ENCODE assay signal across 18 cellular contexts in the genomic region with DNA sequence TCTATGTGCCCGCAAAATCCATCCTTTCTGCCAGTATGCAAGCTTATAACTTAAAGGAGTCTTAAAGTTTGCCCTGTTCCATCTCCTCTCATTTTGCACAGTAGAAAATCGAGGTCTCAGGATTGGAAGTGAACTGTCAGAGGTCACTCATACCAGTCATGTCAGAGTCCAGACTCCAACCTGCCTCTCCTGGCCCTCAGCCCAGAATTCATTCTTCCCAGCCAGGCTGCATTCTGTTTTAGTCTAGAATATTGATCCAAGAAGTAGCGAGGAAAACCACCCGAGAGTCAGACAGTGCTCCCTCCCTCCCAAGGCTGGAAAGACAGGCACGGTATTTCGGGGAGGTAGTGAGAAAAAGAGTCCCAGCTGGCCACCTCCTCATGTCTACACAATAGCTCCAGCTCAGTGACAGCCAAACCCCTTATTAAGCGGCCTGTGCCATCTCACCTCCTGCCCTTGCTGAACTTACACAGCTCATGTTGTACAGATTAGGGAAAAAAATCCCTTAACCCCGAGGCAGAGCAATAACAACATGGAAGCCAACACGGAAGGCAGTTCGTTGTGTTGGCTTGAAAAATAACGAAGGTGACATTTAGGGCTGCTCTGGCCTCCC.
DNase-seq lines count a peak whose midpoint lies in the region; ATAC-seq and TF ChIP-seq lines count a peak whose summit lies in the region.
"Had no signal": no experiment of that assay in that cellular context is flagged by ENCODE, and none has a peak within 500 bp of the region (broad histone marks: within the 10 kb centered on the region; RNA-seq: fewer than 3 reads in every experiment).

No MANE protein-coding gene starts in this region.

- no peak overlapping the region for H4K91ac ChIP-seq in H9 (ENCODE audit: insufficient read length, low read depth, low read length)

- no peak overlapping the region for H2AK5ac ChIP-seq in H9 (ENCODE audit: insufficient read length, low read length)

- H3K23me2 ChIP-seq in H9 (ENCODE audit: insufficient read length, low read depth, low read length, poor library complexity, severe bottlenecking) = no peaks in the 10 kb centered on the region

- 0 out of 7 replicates have a peak overlapping the region, but pooled peaks of 1 of the 3 experiments have one; percentile 5 for H3K27ac Mint-ChIP-seq in H9

- no peak overlapping the region for H3K4me2 ChIP-seq in H9 (ENCODE audit: insufficient read depth, insufficient read length, low read length)
- H3K4me2 ChIP-seq: BLaER1 had no signal

- no peak overlapping the region for H2BK5ac ChIP-seq in H9 (ENCODE audit: insufficient read length, low read length)

- H3K14ac ChIP-seq in H9 (ENCODE audit: insufficient read depth, low read length) = no peak overlapping the region

- H2BK120ac ChIP-seq in H9 (ENCODE audit: low read depth, low read length, poor library complexity, severe bottlenecking) = no peak overlapping the region

- no peak overlapping the region for H3K18ac ChIP-seq in H9 (ENCODE audit: insufficient read length, low read depth, low read length)

- no CpG with 5 or more reads among the region's 11 CpGs for WGBS in H9 (ENCODE audit: extremely low coverage, insufficient read length, low lambda C conversion rate)

- DNase-seq in NCI-H2227 (lab: John Stamatoyannopoulos, UW; ENCODE audit: unreplicated experiment) (peak; percentile 18), NCI-H2227 treated with DMSO at 0.1 percent for 48 hours (lab: John Stamatoyannopoulos, UW) (no peak), MG63 (peak; percentile 57), choroid plexus epithelial cell (ENCODE audit: low read depth) (peak; percentile 20), renal cortical epithelial cell (ENCODE audit: low read depth) (peak; percentile 39), H9 (no peak)
- no peak for DNase-seq in activated CD8-positive, alpha-beta memory T cell treated with anti-CD3 and anti-CD28 coated beads, Interleukin-2, amount 50 U/mL, for 4 hours
- DNase-seq: 8988T, DMS153, Kasumi-1, MV-4-11, NCI-H1417 treated with DMSO at 0.1 percent for 48 hours, NCI-H2081, NCI-H82, SJCRH30 had no signal

- no peaks in the 10 kb centered on the region for H3K4me1 ChIP-seq in H9 (ENCODE audit: insufficient read depth, low read length)
- H3K4me1 ChIP-seq: BLaER1, HAP-1, SJCRH30 had no signal

- no peaks in the 10 kb centered on the region for H3K79me1 ChIP-seq in H9 (ENCODE audit: insufficient read depth, low read depth, low read length, poor library complexity, severe bottlenecking)

- no peak overlapping the region for H4K5ac ChIP-seq in H9 (ENCODE audit: insufficient read length, low read depth, low read length)

- TF ChIP-seq CTCF in choroid plexus epithelial cell (conservative IDR thresholded peaks at IDR 0.05; ENCODE audit: low read depth, low read length) (no peak), H9 (conservative IDR thresholded peaks at IDR 0.05) (no peak)

- no peak overlapping the region for H3K27ac ChIP-seq in H9 (ENCODE audit: insufficient read length, low read depth, low read length)
- H3K27ac ChIP-seq: BLaER1, SJCRH30 had no signal

- no peak overlapping the region for H3T11ph ChIP-seq in H9 (ENCODE audit: low read length)

- no peak overlapping the region for H3K4ac ChIP-seq in H9 (ENCODE audit: low read depth, low read length)

- H2BK12ac ChIP-seq in H9 (ENCODE audit: insufficient read length, low read depth, low read length) = no peak overlapping the region

- no peaks in the 10 kb centered on the region for H3K36me3 Mint-ChIP-seq in H9 (ENCODE audit: insufficient read depth in 1 of 3, low read depth in 3 of 3)

- H3K27me3 ChIP-seq in MG63 = no peaks in the 10 kb centered on the region
- no peaks in the 10 kb centered on the region for H3K27me3 ChIP-seq in H9 (ENCODE audit: insufficient read depth, low read length)
- H3K27me3 ChIP-seq: BLaER1 had no signal

- H3K9ac ChIP-seq in H9 (ENCODE audit: extremely low read depth, insufficient read length, low read length) = no peak overlapping the region
- H3K9ac ChIP-seq: BLaER1 had no signal

- 0 out of 2 replicates have a peak, but pooled peaks cover 3% of the 10 kb centered on the region for H3K9me3 ChIP-seq in MG63
- no peaks in the 10 kb centered on the region for H3K9me3 ChIP-seq in H9 (ENCODE audit: control insufficient read depth, low read depth, low read length)
- H3K9me3 ChIP-seq: BLaER1, HAP-1, SJCRH30 had no signal

- no peak overlapping the region for H3K4me3 Mint-ChIP-seq in H9

- H3K27me3 Mint-ChIP-seq in H9 (ENCODE audit: low read depth) = no peaks in the 10 kb centered on the region

- no peak overlapping the region for H2BK15ac ChIP-seq in H9 (ENCODE audit: low read depth, low read length)

- no peak overlapping the region for H3K56ac ChIP-seq in H9 (ENCODE audit: insufficient read length, low read depth, low read length)

- peaks cover 14 to 15% of the 10 kb centered on the region in 2 experiments for H3K4me1 Mint-ChIP-seq in H9

- no peak overlapping the region for H2BK20ac ChIP-seq in H9 (ENCODE audit: low read depth, low read length, poor library complexity, severe bottlenecking)

- H4K20me1 ChIP-seq in H9 (ENCODE audit: control insufficient read depth, insufficient read depth, insufficient read length) = no peaks in the 10 kb centered on the region
- H4K20me1 ChIP-seq: BLaER1 had no signal

- ATAC-seq in HG02981 (IDR thresholded peaks at IDR 0.05; ENCODE audit: unreplicated experiment) = no peak

- H3K36me3 ChIP-seq in MG63 = no peaks in the 10 kb centered on the region
- H3K36me3 ChIP-seq: BLaER1, HAP-1, SJCRH30 had no signal

- H3K23ac ChIP-seq in H9 (ENCODE audit: insufficient read length, low read depth, low read length) = no peak overlapping the region

- H3K4me3 ChIP-seq in MG63 (no peak overlapping the region), choroid plexus epithelial cell (ENCODE audit: low read depth, low read length) (no peak overlapping the region)
- H3K4me3 ChIP-seq: BLaER1, HAP-1, SJCRH30 had no signal

- no peaks in the 10 kb centered on the region for H3K79me2 ChIP-seq in H9 (ENCODE audit: insufficient read depth, low read length)

- no peak overlapping the region for H4K8ac ChIP-seq in H9 (replicated peaks; ENCODE audit: insufficient read length, low read depth, low read length)

- H3K9me3 Mint-ChIP-seq in H9 = no peaks in the 10 kb centered on the region

- H2AFZ ChIP-seq in H9 (ENCODE audit: low read length) = no peak overlapping the region

Comparison
In these comparisons a context has a peak if more than half of its experiments do, and no peak if none do; other contexts are left out.
1. DNase-seq: peak in NCI-H2227 (single experiment), MG63 (single experiment), choroid plexus epithelial cell (single experiment) and renal cortical epithelial cell (single experiment); none in NCI-H2227 treated with DMSO at 0.1 percent for 48 hours (single experiment), activated CD8-positive, alpha-beta memory T cell treated with anti-CD3 and anti-CD28 coated beads, Interleukin-2, amount 50 U/mL, for 4 hours (single experiment) and H9 (single experiment).